ENCODE assay signal across 8 cellular contexts in genomic region chr1:153532769-153533599, GRCh38. TPM values are rescaled to one million over a fixed set of nuclear protein-coding genes. Genes with fewer than 3 reads are reported as not detected.
DNase-seq lines count a peak whose midpoint lies in the region; ATAC-seq and TF ChIP-seq lines count a peak whose summit lies in the region.

No MANE protein-coding gene starts in this region.

- H3K9me3 ChIP-seq in BE2C, result no peaks in the 10 kb centered on the region
- H3K9me3 ChIP-seq in OCI-LY3 (ENCODE audit: insufficient read depth, low read length), result no peaks in the 10 kb centered on the region
- no peaks in the 10 kb centered on the region for H3K9me3 ChIP-seq in esophagus (ENCODE audit: control insufficient read depth in 2 of 2, insufficient read depth in 1 of 2, low read depth in 1 of 2, low read length in 1 of 2)
- H3K9me3 ChIP-seq in mucosa of descending colon, result no peaks in the 10 kb centered on the region

- no peaks in the 10 kb centered on the region for H4K20me1 ChIP-seq in OCI-LY3 (ENCODE audit: insufficient read depth, low read length)

- H3K4me1 ChIP-seq in BE2C (peaks cover 32% of the 10 kb centered on the region), OCI-LY3 (ENCODE audit: low read length) (peaks cover 29% of the 10 kb centered on the region), esophagus (ENCODE audit: control insufficient read depth in 2 of 2, insufficient read depth in 2 of 2, low read length in 1 of 2) (peaks cover 0 to 39% of the 10 kb centered on the region in 2 donors), mucosa of descending colon (ENCODE audit: low read depth) (peaks cover 42% of the 10 kb centered on the region)

- H3K79me2 ChIP-seq in OCI-LY3 (ENCODE audit: low read length), result 0 out of 2 replicates have a peak, but pooled peaks cover 2% of the 10 kb centered on the region

- no peaks in the 10 kb centered on the region for H3K27me3 ChIP-seq in BE2C
- no peaks in the 10 kb centered on the region for H3K27me3 ChIP-seq in OCI-LY3 (ENCODE audit: low read depth, low read length)
- H3K27me3 ChIP-seq in esophagus (ENCODE audit: control insufficient read depth in 1 of 2, insufficient read depth in 2 of 2, low read length in 2 of 2), result no peaks in the 10 kb centered on the region

- intact Hi-C loops in mucosa of descending colon (cut with DNase I, micrococcal nuclease), result loop anchor here (5.0 kb wide), 1 partner anchor 34 kb away; the partner anchor contains the start of gene S100A2 (in 2 of the 2)

- 14 to 21% methylated on average over 34 of the region's 34 CpGs for WGBS in esophagus, 2 donors

- H3K27ac ChIP-seq in OCI-LY3 (ENCODE audit: low read length) (no peak overlapping the region), esophagus (ENCODE audit: low read depth in 2 of 2, low read length in 1 of 2) (peak overlapping the region; percentile 98 to 100)

- TF ChIP-seq CTCF in BE2C (IDR thresholded peaks at IDR 0.05; ENCODE audit: low read depth, low read length) (peak; percentile 74), OCI-LY3 (IDR thresholded peaks at IDR 0.05; ENCODE audit: low read depth, low read length) (peak; percentile 96), mucosa of descending colon (IDR thresholded peaks at IDR 0.05) (peak; percentile 90)

- H3K4me3 ChIP-seq in BE2C (ENCODE audit: low read depth, low read length) (peak overlapping the region; percentile 43), OCI-LY3 (ENCODE audit: low read length) (no peak overlapping the region), esophagus (ENCODE audit: low read depth in 1 of 2, low read length in 2 of 2) (peak overlapping the region; percentile 41 to 83), mucosa of descending colon (no peak overlapping the region)

- no peak overlapping the region for H3K9ac ChIP-seq in OCI-LY3 (ENCODE audit: low read length)

- no peak overlapping the region for H2AFZ ChIP-seq in OCI-LY3 (ENCODE audit: low read depth, low read length)

- DNase-seq in BE2C (peak; percentile 77), HT1080 (ENCODE audit: low read depth) (peak; percentile 83), mucosa of descending colon (peak; percentile 92 to 95 (median 93))
- DNase-seq in activated T-cell treated with anti-CD3 and anti-CD28 coated beads, Interleukin-2, amount 50 U/mL, for 48 hours, result peak; percentile 91 to 92
- peak; percentile 61 to 77 for DNase-seq in stimulated activated CD8-positive, alpha-beta memory T cell treated with anti-CD3 and anti-CD28 coated beads, Interleukin-2, amount 100 ng/mL, for 48 hours (ENCODE audit: low read depth in 2 of 2)

- peak overlapping the region; percentile 39 for H3K4me2 ChIP-seq in OCI-LY3 (ENCODE audit: low read length)

- ATAC-seq in mucosa of descending colon (peak; percentile 65), GM19463 (IDR thresholded peaks at IDR 0.05; ENCODE audit: unreplicated experiment) (no peak)

- no peaks in the 10 kb centered on the region for H3K36me3 ChIP-seq in BE2C
- no peaks in the 10 kb centered on the region for H3K36me3 ChIP-seq in OCI-LY3 (replicated peaks; ENCODE audit: low read depth, low read length)
- peaks cover 0 to 3% of the 10 kb centered on the region in 2 donors for H3K36me3 ChIP-seq in esophagus (ENCODE audit: control insufficient read depth in 2 of 2, insufficient read depth in 2 of 2, low read length in 1 of 2)
- no peaks in the 10 kb centered on the region for H3K36me3 ChIP-seq in mucosa of descending colon (ENCODE audit: low read depth)

RNA-seq across cellular contexts. Expression of gene S100A6, which starts 2.8 kb away (rescaled TPM):
- polyA plus RNA-seq in BE2C (2012; ENCODE audit: insufficient read depth, insufficient read length, low read depth), result 998 TPM
- total RNA-seq in HT1080 (2014; rRNA removed; shearing (Covaris generic)), result 1,050 and 1,792 TPM in 2 replicates
- 745 and 972 TPM in 2 replicates for polyA plus RNA-seq in HT1080 (2015; cell fraction: cytosol; rRNA removed)
- polyA plus RNA-seq in HT1080 (2015; cell fraction: nucleus; rRNA removed), result 321 and 373 TPM in 2 replicates
- polyA plus RNA-seq in esophagus, result 1,000 to 10,000 TPM in 1 of 2 donors, 100 to 1,000 TPM in 1; 936 to 2,978 TPM
- 1,000 to 10,000 TPM; 1,327 to 1,659 (median 1,382) TPM for total RNA-seq in mucosa of descending colon

RNA-seq across cellular contexts. Expression of gene S100A5, which starts 7.8 kb away (rescaled TPM):
- polyA plus RNA-seq in BE2C (2012; ENCODE audit: insufficient read depth, insufficient read length, low read depth), result not detected
- total RNA-seq in HT1080 (2014; rRNA removed; shearing (Covaris generic)), result 0.53 and 2.4 TPM in 2 replicates
- 1.8 and 2.3 TPM in 2 replicates for polyA plus RNA-seq in HT1080 (2015; cell fraction: cytosol; rRNA removed)
- polyA plus RNA-seq in HT1080 (2015; cell fraction: nucleus; rRNA removed), result 0.67 and 1.1 TPM in 2 replicates
- under 1 TPM in 1 of 2 donors, not detected in 1; 0.11 TPM for polyA plus RNA-seq in esophagus
- not detected for total RNA-seq in mucosa of descending colon

RNA-seq across cellular contexts. Expression of gene S100A4, which starts 12.6 kb away (rescaled TPM):
- polyA plus RNA-seq in BE2C (2012; ENCODE audit: insufficient read depth, insufficient read length, low read depth), result 109 TPM
- total RNA-seq in HT1080 (2014; rRNA removed; shearing (Covaris generic)), result 25.4 and 29.0 TPM in 2 replicates
- polyA plus RNA-seq in HT1080 (2015; cell fraction: cytosol; rRNA removed), result 3.0 and 6.2 TPM in 2 replicates
- polyA plus RNA-seq in HT1080 (2015; cell fraction: nucleus; rRNA removed), result 0.99 and 2.7 TPM in 2 replicates
- polyA plus RNA-seq in esophagus, result 100 to 1,000 TPM; 145 to 249 TPM
- 100 to 1,000 TPM in 2 of 3 donors, 10 to 100 TPM in 1; 28.9 to 176 (median 141) TPM for total RNA-seq in mucosa of descending colon

RNA-seq across cellular contexts. Expression of gene S100A3, which starts 16.1 kb away (rescaled TPM):
- 0.69 TPM for polyA plus RNA-seq in BE2C (2012; ENCODE audit: insufficient read depth, insufficient read length, low read depth)
- 9.6 and 14.4 TPM in 2 replicates for total RNA-seq in HT1080 (2014; rRNA removed; shearing (Covaris generic))
- polyA plus RNA-seq in HT1080 (2015; cell fraction: cytosol; rRNA removed), result 2.0 and 4.7 TPM in 2 replicates
- polyA plus RNA-seq in HT1080 (2015; cell fraction: nucleus; rRNA removed), result 5.3 and 7.3 TPM in 2 replicates
- polyA plus RNA-seq in esophagus, result 10 to 100 TPM; 10.2 to 27.5 TPM
- total RNA-seq in mucosa of descending colon, result 1 to 10 TPM in 1 of 3 donors, under 1 TPM in 1, not detected in 1; 0.85 to 2.2 TPM

RNA-seq across cellular contexts. Expression of gene S100A2, which starts 32.7 kb away (rescaled TPM):
- 5.6 TPM for polyA plus RNA-seq in BE2C (2012; ENCODE audit: insufficient read depth, insufficient read length, low read depth)
- total RNA-seq in HT1080 (2014; rRNA removed; shearing (Covaris generic)), result 79.0 and 143 TPM in 2 replicates
- polyA plus RNA-seq in HT1080 (2015; cell fraction: cytosol; rRNA removed), result 95.4 and 136 TPM in 2 replicates
- 33.8 and 45.6 TPM in 2 replicates for polyA plus RNA-seq in HT1080 (2015; cell fraction: nucleus; rRNA removed)
- 1,000 to 10,000 TPM; 2,831 to 3,591 TPM for polyA plus RNA-seq in esophagus
- total RNA-seq in mucosa of descending colon, result 1 to 10 TPM in 2 of 3 donors, not detected in 1; 1.3 to 1.9 TPM

Comparison
In these comparisons a context has a peak if more than half of its experiments do, and no peak if none do; other contexts are left out.
1. H3K4me3 ChIP-seq: peak in BE2C (single experiment) and esophagus (2 of 2); none in OCI-LY3 (single experiment) and mucosa of descending colon (single experiment).
2. Peak in every context shown above with its lines, with median percentiles within 50 percentile points of each other: DNase-seq and CTCF ChIP-seq.